Comparison of ENCODE assay signal across 8 cellular contexts in the genomic region with DNA sequence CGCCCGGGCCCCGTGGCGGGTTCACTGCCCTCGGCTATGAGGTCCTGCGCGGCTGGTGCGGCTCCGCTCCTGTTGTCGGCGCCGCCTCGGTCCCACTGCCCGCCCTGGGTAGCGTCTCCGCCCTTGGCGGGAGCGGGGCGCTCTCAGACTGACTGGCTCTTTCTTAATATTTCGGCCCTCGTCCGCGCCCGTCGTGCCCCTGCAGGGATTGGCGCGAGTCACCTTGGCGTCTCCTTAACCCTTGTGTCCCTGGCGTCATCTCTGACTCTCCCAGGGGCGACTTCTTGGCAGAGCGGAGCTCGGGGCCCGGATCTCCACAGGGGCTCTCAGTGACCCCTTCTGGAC. TPM values are rescaled to one million over a fixed set of nuclear protein-coding genes. Genes with fewer than 3 reads are reported as not detected.
DNase-seq lines count a peak whose midpoint lies in the region; ATAC-seq and TF ChIP-seq lines count a peak whose summit lies in the region.

No MANE protein-coding gene starts in this region.

- CTCF ChIA-PET in AG04450 (lab: Charles Lee): interaction anchor here (0.6 to 1.3 kb wide), 6 partner anchors 10 to 97 kb away, joined by 3 to 7 read pairs (median 4); no protein-coding TSS in a partner anchor

- peaks cover 0 to 25% of the 10 kb centered on the region in 2 donors for H3K36me3 ChIP-seq in psoas muscle (ENCODE audit: insufficient read depth in 1 of 2, low read depth in 1 of 2)

- DNase-seq in AG04450 (ENCODE audit: low read depth, low spot score) (no peak), HT-29 (ENCODE audit: low spot score) (peak; percentile 33), glutamatergic neuron (peak; percentile 45), psoas muscle (peak; percentile 72 to 81), GM19238 (ENCODE audit: insufficient read length, low spot score) (no peak)
- no peak for DNase-seq in activated T-helper 2 cell treated with anti-CD3 and anti-CD28 coated beads, Interferon-gamma antibody, Interleukin-2, Interleukin-4, amounts not matched to agents 10 μg/mL and 5 μg/mL and 100 μg/mL, durations not matched to agents 14 hours and 24 hours and 36 hours (ENCODE audit: low spot score)

- H3K27ac ChIP-seq in AG04450 (ENCODE audit: low read depth, low read length) (peak overlapping the region; percentile 68), psoas muscle (peak overlapping the region; percentile 97)

- H3K4me1 ChIP-seq in psoas muscle: peaks cover 26% of the 10 kb centered on the region

- ATAC-seq in psoas muscle (peak in 1 of 4 donors; percentile 0), HG02840 (IDR thresholded peaks at IDR 0.05; ENCODE audit: low FRiP score, unreplicated experiment) (no peak), esophagus mucosa (no peak)

- H3K9me3 Mint-ChIP-seq in activated T-helper 2 cell treated with anti-CD3 and anti-CD28 coated beads, Interferon-gamma antibody, Interleukin-2, Interleukin-4, amounts not matched to agents 10 μg/mL and 5 μg/mL and 100 μg/mL, durations not matched to agents 14 hours and 24 hours and 36 hours: no peaks in the 10 kb centered on the region
- peaks cover 36% of the 10 kb centered on the region for H3K9me3 Mint-ChIP-seq in glutamatergic neuron (ENCODE audit: unreplicated experiment)

- 1% methylated on average over 23 to 33 of the region's 33 CpGs for WGBS in psoas muscle, 3 donors

- peak overlapping the region; percentile 95 for H3K27ac Mint-ChIP-seq in activated T-helper 2 cell treated with anti-CD3 and anti-CD28 coated beads, Interferon-gamma antibody, Interleukin-2, Interleukin-4, amounts not matched to agents 10 μg/mL and 5 μg/mL and 100 μg/mL, durations not matched to agents 14 hours and 24 hours and 36 hours
- H3K27ac Mint-ChIP-seq in glutamatergic neuron (ENCODE audit: unreplicated experiment): peak overlapping the region; percentile 90

- H3K4me3 Mint-ChIP-seq in activated T-helper 2 cell treated with anti-CD3 and anti-CD28 coated beads, Interferon-gamma antibody, Interleukin-2, Interleukin-4, amounts not matched to agents 10 μg/mL and 5 μg/mL and 100 μg/mL, durations not matched to agents 14 hours and 24 hours and 36 hours (ENCODE audit: low read depth): peak overlapping the region; percentile 91
- H3K4me3 Mint-ChIP-seq in glutamatergic neuron (ENCODE audit: unreplicated experiment): peak overlapping the region; percentile 90

- intact Hi-C loops in activated T-helper 2 cell treated with anti-CD3 and anti-CD28 coated beads, Interferon-gamma antibody, Interleukin-2, Interleukin-4, amounts not matched to agents 10 μg/mL and 5 μg/mL and 100 μg/mL, durations not matched to agents 14 hours and 24 hours and 36 hours (cut with micrococcal nuclease): loop anchor here (2.0 kb wide), 1 partner anchor 245 kb away; the partner anchor contains the start of gene NCL
- intact Hi-C loops in psoas muscle (cut with DNase I): no loop called here

- POLR2A ChIA-PET in AG04450 (lab: Yijun Ruan, JAX): interaction anchor here (0.9 to 3.5 kb wide), 3 partner anchors 32 to 97 kb away, joined by 4 to 25 read pairs (median 7); no protein-coding TSS in a partner anchor

- H3K4me3 ChIP-seq in AG04450 (ENCODE audit: low read depth, low read length): peak overlapping the region; percentile 80
- H3K4me3 ChIP-seq in psoas muscle: peak overlapping the region; percentile 89

- TF ChIP-seq CTCF in AG04450 (IDR thresholded peaks at IDR 0.05; ENCODE audit: low read depth, low read length) (no peak), glutamatergic neuron (IDR thresholded peaks at IDR 0.05; ENCODE audit: partially characterized antibody, unreplicated experiment) (no peak), psoas muscle (IDR thresholded peaks at IDR 0.05) (no peak)

- peaks cover 54% of the 10 kb centered on the region for H3K36me3 Mint-ChIP-seq in activated T-helper 2 cell treated with anti-CD3 and anti-CD28 coated beads, Interferon-gamma antibody, Interleukin-2, Interleukin-4, amounts not matched to agents 10 μg/mL and 5 μg/mL and 100 μg/mL, durations not matched to agents 14 hours and 24 hours and 36 hours (ENCODE audit: low read depth)
- peaks cover 4% of the 10 kb centered on the region for H3K36me3 Mint-ChIP-seq in glutamatergic neuron (ENCODE audit: unreplicated experiment)

- peaks cover 33% of the 10 kb centered on the region for H3K4me1 Mint-ChIP-seq in activated T-helper 2 cell treated with anti-CD3 and anti-CD28 coated beads, Interferon-gamma antibody, Interleukin-2, Interleukin-4, amounts not matched to agents 10 μg/mL and 5 μg/mL and 100 μg/mL, durations not matched to agents 14 hours and 24 hours and 36 hours (ENCODE audit: low read depth)
- H3K4me1 Mint-ChIP-seq in glutamatergic neuron (ENCODE audit: low read depth, unreplicated experiment): peaks cover 16% of the 10 kb centered on the region

- H3K9me3 ChIP-seq in AG04450 (ENCODE audit: control insufficient read depth, insufficient read depth, low read length) (peaks cover 14% of the 10 kb centered on the region), psoas muscle (no peaks in the 10 kb centered on the region)

- H3K27me3 Mint-ChIP-seq in activated T-helper 2 cell treated with anti-CD3 and anti-CD28 coated beads, Interferon-gamma antibody, Interleukin-2, Interleukin-4, amounts not matched to agents 10 μg/mL and 5 μg/mL and 100 μg/mL, durations not matched to agents 14 hours and 24 hours and 36 hours (ENCODE audit: low read depth): no peaks in the 10 kb centered on the region
- H3K27me3 Mint-ChIP-seq in glutamatergic neuron (ENCODE audit: unreplicated experiment): peaks cover 34% of the 10 kb centered on the region

- H3K27me3 ChIP-seq in AG04450 (ENCODE audit: control insufficient read depth, insufficient read depth, low read length) (no peaks in the 10 kb centered on the region), psoas muscle (ENCODE audit: insufficient read depth in 3 of 3, low read length in 2 of 3) (no peaks in the 10 kb centered on the region)

RNA-seq across cellular contexts. Expression of gene PTMA, which starts 1.3 kb away (rescaled TPM):
- 505 and 681 TPM in 2 replicates for polyA plus RNA-seq in AG04450 (2011; rRNA removed)
- polyA minus RNA-seq in AG04450 (2011; rRNA and poly(A)+ RNA removed): 227 and 297 TPM in 2 replicates
- total RNA-seq in HT-29 (2014; rRNA removed; shearing (Covaris generic)): 1,191 and 1,224 TPM in 2 replicates
- 2,151 and 2,259 TPM in 2 replicates for total RNA-seq in activated T-helper 2 cell treated with anti-CD3 and anti-CD28 coated beads, Interferon-gamma antibody, Interleukin-2, Interleukin-4, amounts not matched to agents 10 μg/mL and 5 μg/mL and 100 μg/mL, durations not matched to agents 14 hours and 24 hours and 36 hours
- 948 TPM for total RNA-seq in glutamatergic neuron (ENCODE audit: unreplicated experiment)
- total RNA-seq in psoas muscle: 100 to 1,000 TPM; 124 to 263 (median 168) TPM
- polyA plus RNA-seq in psoas muscle: 100 to 1,000 TPM; 210 to 347 (median 274) TPM
- 924 TPM for total RNA-seq in esophagus mucosa

Comparison
In these comparisons a context has a peak if more than half of its experiments do, and no peak if none do; other contexts are left out.
1. DNase-seq: peak in HT-29 (single experiment), glutamatergic neuron (single experiment) and psoas muscle (2 of 2); none in AG04450 (single experiment), activated T-helper 2 cell treated with anti-CD3 and anti-CD28 coated beads, Interferon-gamma antibody, Interleukin-2, Interleukin-4, amounts not matched to agents 10 μg/mL and 5 μg/mL and 100 μg/mL, durations not matched to agents 14 hours and 24 hours and 36 hours (single experiment) and GM19238 (single experiment).